ENCODE assay signal across 31 cellular contexts in the genomic region with DNA sequence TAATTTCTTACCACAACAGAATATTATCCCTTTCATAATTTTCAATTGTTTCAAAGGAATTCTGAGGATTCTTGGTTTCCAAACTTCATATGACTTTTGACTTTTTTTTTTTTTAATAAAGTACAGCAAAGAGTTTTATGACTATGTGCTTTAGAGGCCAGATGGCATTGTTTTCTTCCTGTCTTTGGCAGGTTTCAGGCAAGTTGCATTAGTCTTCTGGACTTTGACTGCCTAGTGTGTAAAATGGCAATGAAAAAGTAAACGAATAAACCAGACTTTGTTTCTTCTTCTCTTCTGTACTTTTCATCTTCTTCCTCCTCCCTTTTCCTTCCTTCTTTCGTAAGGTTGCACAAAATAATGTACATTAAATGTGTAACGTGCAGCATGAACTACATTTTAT.
"Had no signal": no experiment of that assay in that cellular context is flagged by ENCODE, and none has a peak within 500 bp of the region (broad histone marks: within the 10 kb centered on the region; RNA-seq: fewer than 3 reads in every experiment).

No MANE protein-coding gene starts in this region.

- H3K4me3 ChIP-seq: ascending aorta, cardiac muscle cell had no signal

- H3K27me3 ChIP-seq: ascending aorta, cardiac muscle cell had no signal

- ATAC-seq: activated CD4-positive, alpha-beta T cell treated with anti-CD3 and anti-CD28 coated beads for 36 hours; activated CD4-positive, CD25-positive, alpha-beta regulatory T cell treated with anti-CD3 and anti-CD28 coated beads, Interleukin-2, amount 50 U/mL, for 24 hours; activated CD8-positive, alpha-beta memory T cell treated with anti-CD3 and anti-CD28 coated beads, Interleukin-2, amount 10 ng/mL, durations not matched to agents 7 days and 5 days; activated CD8-positive, alpha-beta T cell treated with anti-CD3 and anti-CD28 coated beads, Interleukin-2, amount 10 ng/mL, durations not matched to agents 7 days and 5 days; activated naive CD8-positive, alpha-beta T cell treated with anti-CD3 and anti-CD28 coated beads, Interleukin-2, amount 50 U/mL, for 24 hours; WTC11 had no signal

- H3K36me3 ChIP-seq: ascending aorta, cardiac muscle cell, WERI-Rb-1 had no signal

- DNase-seq: activated CD4-positive, alpha-beta memory T cell treated with anti-CD3 and anti-CD28 coated beads, Interleukin-2, amount 10 ng/mL, durations not matched to agents 7 days and 5 days; activated CD4-positive, alpha-beta T cell treated with anti-CD3 and anti-CD28 coated beads for 1 hour; activated CD4-positive, alpha-beta T cell treated with anti-CD3 and anti-CD28 coated beads for 36 hours; activated CD4-positive, alpha-beta T cell treated with anti-CD3 and anti-CD28 coated beads for 48 hours; activated CD4-positive, alpha-beta T cell treated with anti-CD3 and anti-CD28 coated beads, Interleukin-2, amount 10 ng/mL, durations not matched to agents 7 days and 5 days; activated CD4-positive, alpha-beta T cell treated with anti-CD3 and anti-CD28 coated beads, Interleukin-2, amount 50 U/mL, for 48 hours; activated CD4-positive, CD25-positive, alpha-beta regulatory T cell; activated CD8-positive, alpha-beta memory T cell treated with anti-CD3 and anti-CD28 coated beads for 24 hours; activated CD8-positive, alpha-beta memory T cell treated with anti-CD3 and anti-CD28 coated beads, Interleukin-2, amount 10 ng/mL, durations not matched to agents 7 days and 5 days; activated CD8-positive, alpha-beta memory T cell treated with anti-CD3 and anti-CD28 coated beads, Interleukin-2, amount 50 U/mL, for 48 hours; activated CD8-positive, alpha-beta T cell treated with anti-CD3 and anti-CD28 coated beads, Interleukin-2, amount 10 ng/mL, durations not matched to agents 7 days and 5 days; activated effector memory CD4-positive, alpha-beta T cell treated with Interleukin-2 at 50 U/mL for 16 hours; activated gamma-delta T cell; activated naive CD4-positive, alpha-beta T cell treated with anti-CD3 and anti-CD28 coated beads, Interleukin-2, amount 10 ng/mL, durations not matched to agents 7 days and 5 days; activated naive CD4-positive, alpha-beta T cell treated with Interleukin-2 at 50 U/mL for 16 hours; activated naive CD8-positive, alpha-beta T cell treated with anti-CD3 and anti-CD28 coated beads, Interleukin-2, amount 10 ng/mL, durations not matched to agents 7 days and 5 days; activated naive CD8-positive, alpha-beta T cell treated with anti-CD3 and anti-CD28 coated beads, Interleukin-2, amount 50 U/mL, for 24 hours; activated T-cell treated with anti-CD3 and anti-CD28 coated beads, Interleukin-2, amount 50 U/mL, for 24 hours; activated T-cell treated with anti-CD3 and anti-CD28 coated beads, Interleukin-2, amount 50 U/mL, for 48 hours; amygdala; anterior cingulate cortex; caudate nucleus; SW 1271; T-helper 1 cell; T-helper 2 cell; T-helper 9 cell; WERI-Rb-1 had no signal

- H3K4me1 ChIP-seq: ascending aorta had no signal

- H3K9me3 ChIP-seq: ascending aorta had no signal

- H3K27ac ChIP-seq: ascending aorta, cardiac muscle cell, WERI-Rb-1 had no signal
